Comparison of ENCODE assay signal across 23 cellular contexts in the genomic region with DNA sequence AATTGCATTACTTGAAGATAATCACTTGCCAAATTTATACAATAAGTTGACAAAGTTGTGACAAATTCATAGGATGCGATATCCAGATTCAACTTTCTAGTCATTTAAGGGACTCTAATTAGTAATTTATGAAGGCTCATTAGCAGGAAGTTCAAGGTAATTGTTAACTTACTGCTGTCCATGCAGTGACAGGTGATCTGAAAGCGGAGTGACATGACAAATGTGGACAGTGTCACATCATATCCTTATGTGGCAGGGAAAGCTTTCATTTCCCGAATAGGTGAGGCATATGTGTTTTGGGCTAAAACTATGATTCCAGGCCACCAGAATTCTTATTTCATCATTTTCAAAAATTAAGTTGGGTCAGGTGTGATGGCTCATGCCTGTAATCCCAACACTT.
DNase-seq lines count a peak whose midpoint lies in the region; ATAC-seq and TF ChIP-seq lines count a peak whose summit lies in the region.
"Had no signal": no experiment of that assay in that cellular context is flagged by ENCODE, and none has a peak within 500 bp of the region (broad histone marks: within the 10 kb centered on the region; RNA-seq: fewer than 3 reads in every experiment).

No MANE protein-coding gene starts in this region.

- DNase-seq in mammary epithelial cell (no peak), COLO668 (lab: John Stamatoyannopoulos, UW; ENCODE audit: unreplicated experiment) (no peak)
- DNase-seq in stimulated activated naive CD4-positive, alpha-beta T cell (lab: John Stamatoyannopoulos, UW) = no peak
- no peak for DNase-seq in activated CD4-positive, alpha-beta T cell treated with anti-CD3 and anti-CD28 coated beads, Interleukin-2, amount 10 ng/mL, durations not matched to agents 7 days and 5 days
- DNase-seq: activated CD4-positive, alpha-beta T cell treated with anti-CD3 and anti-CD28 coated beads, Interleukin-2, amount 50 U/mL, for 48 hours; activated CD8-positive, alpha-beta memory T cell treated with anti-CD3 and anti-CD28 coated beads, Interleukin-2, amount 50 U/mL, for 48 hours; effector memory CD4-positive, alpha-beta T cell; esophagus squamous epithelium; hippocampal formation; NCI-H1092; NCI-H1930; posterior cingulate gyrus; stimulated activated CD4-positive, alpha-beta T cell treated with anti-CD3 and anti-CD28 coated beads, Interleukin-15, amount 100 ng/mL, for 24 hours; upper lobe of right lung had no signal

- H3K27me3 ChIP-seq in mammary epithelial cell (ENCODE audit: insufficient read depth, low read length) = no peaks in the 10 kb centered on the region
- H3K27me3 ChIP-seq: BLaER1 treated with 17β-estradiol and CSF1 and Interleukin-3, amounts not matched to agents 10 nM and 100 nM; esophagus squamous epithelium; gastrocnemius medialis; upper lobe of right lung had no signal

- intact Hi-C loops in mammary epithelial cell (cut with micrococcal nuclease) = no loop called here

- no peaks in the 10 kb centered on the region for H3K79me2 ChIP-seq in mammary epithelial cell (ENCODE audit: insufficient read depth, low read length)

- TF ChIP-seq CTCF in mammary epithelial cell (conservative IDR thresholded peaks at IDR 0.05 in 1 of 2, IDR thresholded peaks at IDR 0.05 in 1 of 2; ENCODE audit: extremely low read depth in 1 of 2, insufficient read depth in 1 of 2, low read depth in 1 of 2, low read length in 2 of 2) = no peak

- in situ Hi-C loops in mammary epithelial cell (cut with MboI; ENCODE audit: low sequenced_read_pairs in 2 of 2) = loop anchor here in 1 of 2 donors (5.0 kb wide), 1 partner anchor 101 kb away; no protein-coding TSS in a partner anchor

- CTCF ChIA-PET in mammary epithelial cell (lab: Charles Lee; ENCODE audit: low non-redundant PET) = no interaction called here
- CTCF ChIA-PET in activated CD4-positive, alpha-beta T cell treated with anti-CD3 and anti-CD28 coated beads, Interleukin-2, amount 10 ng/mL, durations not matched to agents 7 days and 5 days (lab: Charles Lee) = interaction anchor here (0.6 kb wide), 1 partner anchor 106 kb away, joined by 3 read pairs; no protein-coding TSS in a partner anchor

- WGBS in mammary epithelial cell (ENCODE audit: low coverage, missing lambda C conversion rate) = 94% methylated on average over 3 of the region's 3 CpGs

- H3K4me3 ChIP-seq in mammary epithelial cell (replicated peaks in 1 of 3; ENCODE audit: insufficient read depth in 1 of 3, low read depth in 2 of 3, low read length in 3 of 3) = no peak overlapping the region
- H3K4me3 ChIP-seq: BLaER1 treated with 17β-estradiol and CSF1 and Interleukin-3, amounts not matched to agents 10 nM and 100 nM; esophagus squamous epithelium; gastrocnemius medialis; mucosa of descending colon; upper lobe of right lung had no signal

- BruUV-seq in mammary epithelial cell (replicated peaks; lab: Mats Ljungman, UMichigan) = no TSS peak

- H3K9me3 Mint-ChIP-seq in activated CD4-positive, alpha-beta T cell treated with anti-CD3 and anti-CD28 coated beads, Interleukin-2, amount 10 ng/mL, durations not matched to agents 7 days and 5 days = peaks cover 2% of the 10 kb centered on the region

- no peaks in the 10 kb centered on the region for H4K20me1 ChIP-seq in mammary epithelial cell (ENCODE audit: insufficient read depth, low read length)
- H4K20me1 ChIP-seq: BLaER1 treated with 17β-estradiol and CSF1 and Interleukin-3, amounts not matched to agents 10 nM and 100 nM had no signal

- peak overlapping the region; percentile 35 for H3K27ac ChIP-seq in mammary epithelial cell (ENCODE audit: insufficient read depth, low read depth, low read length)
- H3K27ac ChIP-seq: BLaER1 treated with 17β-estradiol and CSF1 and Interleukin-3, amounts not matched to agents 10 nM and 100 nM; gastrocnemius medialis; upper lobe of right lung had no signal

- no peak overlapping the region for H3K4me3 Mint-ChIP-seq in activated CD4-positive, alpha-beta T cell treated with anti-CD3 and anti-CD28 coated beads, Interleukin-2, amount 10 ng/mL, durations not matched to agents 7 days and 5 days
- H3K4me3 Mint-ChIP-seq: WTC11 had no signal

- H2AFZ ChIP-seq in mammary epithelial cell (ENCODE audit: low read depth, low read length) = no peak overlapping the region

- no peaks in the 10 kb centered on the region for H3K4me1 Mint-ChIP-seq in activated CD4-positive, alpha-beta T cell treated with anti-CD3 and anti-CD28 coated beads, Interleukin-2, amount 10 ng/mL, durations not matched to agents 7 days and 5 days
- H3K4me1 Mint-ChIP-seq: WTC11 had no signal

- H3K9me3 ChIP-seq in mammary epithelial cell (replicated peaks; ENCODE audit: insufficient read depth, low read length) = no peaks in the 10 kb centered on the region
- H3K9me3 ChIP-seq: esophagus squamous epithelium, gastrocnemius medialis, mucosa of descending colon, upper lobe of right lung had no signal

- H3K4me2 ChIP-seq in mammary epithelial cell (ENCODE audit: insufficient read depth, low read depth, low read length) = no peak overlapping the region
- H3K4me2 ChIP-seq: BLaER1 treated with 17β-estradiol and CSF1 and Interleukin-3, amounts not matched to agents 10 nM and 100 nM had no signal

- dilution Hi-C loops in mammary epithelial cell (cut with HindIII; ENCODE audit: low sequenced_read_pairs) = loop anchor here (5.0 kb wide), 2 partner anchors 54 to 56 kb away; no protein-coding TSS in a partner anchor

- no peak overlapping the region for H3K27ac Mint-ChIP-seq in activated CD4-positive, alpha-beta T cell treated with anti-CD3 and anti-CD28 coated beads, Interleukin-2, amount 10 ng/mL, durations not matched to agents 7 days and 5 days
- H3K27ac Mint-ChIP-seq: WTC11 had no signal

- ATAC-seq in GM19025 (IDR thresholded peaks at IDR 0.05; ENCODE audit: low read depth, unreplicated experiment) (peak; percentile 65), GM21737 (IDR thresholded peaks at IDR 0.05; ENCODE audit: unreplicated experiment) (peak; percentile 56), HG03139 (IDR thresholded peaks at IDR 0.05; ENCODE audit: unreplicated experiment) (peak; percentile 82), GM18868 (IDR thresholded peaks at IDR 0.05; ENCODE audit: unreplicated experiment) (no peak)
- ATAC-seq: Right ventricle myocardium inferior, upper lobe of right lung, WTC11 had no signal

- peaks cover 36% of the 10 kb centered on the region for H3K4me1 ChIP-seq in mammary epithelial cell (ENCODE audit: insufficient read depth, low read length)
- H3K4me1 ChIP-seq: gastrocnemius medialis, upper lobe of right lung had no signal

- H3K27me3 Mint-ChIP-seq in activated CD4-positive, alpha-beta T cell treated with anti-CD3 and anti-CD28 coated beads, Interleukin-2, amount 10 ng/mL, durations not matched to agents 7 days and 5 days = no peaks in the 10 kb centered on the region

- no peaks in the 10 kb centered on the region for H3K36me3 Mint-ChIP-seq in activated CD4-positive, alpha-beta T cell treated with anti-CD3 and anti-CD28 coated beads, Interleukin-2, amount 10 ng/mL, durations not matched to agents 7 days and 5 days (ENCODE audit: low read depth)

- H3K36me3 ChIP-seq in mammary epithelial cell (ENCODE audit: insufficient read depth, low read length) = no peaks in the 10 kb centered on the region
- H3K36me3 ChIP-seq: BLaER1 treated with 17β-estradiol and CSF1 and Interleukin-3, amounts not matched to agents 10 nM and 100 nM; esophagus squamous epithelium; gastrocnemius medialis; upper lobe of right lung had no signal

- H3K9ac ChIP-seq in mammary epithelial cell (ENCODE audit: insufficient read depth, low read length) = no peak overlapping the region
- H3K9ac ChIP-seq: BLaER1 treated with 17β-estradiol and CSF1 and Interleukin-3, amounts not matched to agents 10 nM and 100 nM had no signal

- POLR2A ChIA-PET in activated CD4-positive, alpha-beta T cell treated with anti-CD3 and anti-CD28 coated beads, Interleukin-2, amount 10 ng/mL, durations not matched to agents 7 days and 5 days (lab: Charles Lee) = no interaction called here
